In the genomic region with DNA sequence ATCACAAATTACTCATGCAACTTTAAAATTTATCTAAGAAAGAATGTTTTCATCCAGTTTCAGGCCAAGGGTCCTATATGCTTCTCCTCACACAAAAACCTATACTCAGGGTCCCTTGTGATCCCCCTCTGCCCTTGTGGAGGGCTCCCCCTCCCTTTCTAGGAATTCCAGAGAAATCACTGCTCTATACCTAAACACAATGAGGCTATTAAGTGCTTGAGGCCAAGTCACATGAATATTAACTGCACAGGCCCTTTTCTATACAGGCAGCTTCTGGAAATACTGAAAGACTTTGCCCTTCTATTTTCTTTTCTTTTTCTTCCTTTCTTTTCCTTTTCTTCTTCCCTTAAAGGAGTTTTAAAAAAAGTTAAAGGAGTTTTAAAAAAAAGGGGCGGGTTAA, we compare ENCODE assay signal across 27 cellular contexts. TPM values are rescaled to one million over a fixed set of nuclear protein-coding genes. Genes with fewer than 3 reads are reported as not detected.
"Had no signal": no experiment of that assay in that cellular context is flagged by ENCODE, and none has a peak within 500 bp of the region (broad histone marks: within the 10 kb centered on the region; RNA-seq: fewer than 3 reads in every experiment).

No MANE protein-coding gene starts in this region.

- H3K4me1 Mint-ChIP-seq: activated T-helper 17 cell treated with anti-CD3 and anti-CD28 coated beads, Interleukin-2, amount 50 U/mL, for 72 hours had no signal

- H3K27me3 Mint-ChIP-seq: activated CD4-positive, alpha-beta T cell treated with anti-CD3 and anti-CD28 coated beads, Interleukin-2, amount 10 ng/mL, durations not matched to agents 24 days and 14 days; activated CD8-positive, alpha-beta T cell treated with anti-CD3 and anti-CD28 coated beads for 36 hours; activated naive CD4-positive, alpha-beta T cell treated with anti-CD3 and anti-CD28 coated beads, Interleukin-2, amount 50 U/mL, for 24 hours; activated naive CD8-positive, alpha-beta T cell treated with anti-CD3 and anti-CD28 coated beads, Interleukin-2, amount 10 ng/mL, durations not matched to agents 7 days and 5 days; activated T-helper 17 cell treated with anti-CD3 and anti-CD28 coated beads, Interleukin-2, amount 50 U/mL, for 72 hours had no signal

- DNase-seq: activated CD4-positive, alpha-beta T cell treated with anti-CD3 and anti-CD28 coated beads, Interleukin-2, amount 10 ng/mL, durations not matched to agents 24 days and 14 days; activated CD4-positive, alpha-beta T cell treated with anti-CD3 and anti-CD28 coated beads, Interleukin-2, amount 50 U/mL, for 4 hours; activated CD8-positive, alpha-beta T cell treated with anti-CD3 and anti-CD28 coated beads for 36 hours; activated effector memory CD4-positive, alpha-beta T cell treated with anti-CD3 and anti-CD28 coated beads, Interleukin-2, amount 50 U/mL, for 16 hours; activated naive CD4-positive, alpha-beta T cell; activated naive CD8-positive, alpha-beta T cell treated with anti-CD3 and anti-CD28 coated beads, Interleukin-2, amount 10 ng/mL, durations not matched to agents 7 days and 5 days; activated T-cell treated with anti-CD3 and anti-CD28 coated beads, Interleukin-2, amount 50 U/mL, for 1 hour; activated T-cell treated with anti-CD3 and anti-CD28 coated beads, Interleukin-2, amount 50 U/mL, for 72 hours; amygdala; cerebellar nuclear complex; Karpas-422; KBM-7; NCI-H1105; NCI-H1417 treated with DMSO at 0.1 percent for 48 hours; NCI-H187 treated with DMSO at 0.1 percent for 48 hours; NCI-H2081; NCI-H345; NCI-H524 treated with DMSO at 0.1 percent for 48 hours; NK-92 treated with Interleukin-12 subunit alpha and Interleukin-12 subunit beta, amount 100 ng/mL, for 24 hours; SHP77; SJCRH30; SK-N-SH had no signal

- H3K9me3 Mint-ChIP-seq: activated CD4-positive, alpha-beta T cell treated with anti-CD3 and anti-CD28 coated beads, Interleukin-2, amount 10 ng/mL, durations not matched to agents 24 days and 14 days; T-helper 1 cell treated with Interleukin-12 subunit alpha and Interleukin-12 subunit beta and Interleukin-4 antibody, amounts not matched to agents 30 μg/mL and 1 μg/mL, for 36 hours; T-helper 2 cell treated with Interferon-gamma antibody and Interleukin-4, amounts not matched to agents 5 μg/mL and 100 μg/mL, for 36 hours had no signal

- H3K4me3 Mint-ChIP-seq: activated CD4-positive, alpha-beta T cell treated with anti-CD3 and anti-CD28 coated beads, Interleukin-2, amount 10 ng/mL, durations not matched to agents 24 days and 14 days; activated CD8-positive, alpha-beta T cell treated with anti-CD3 and anti-CD28 coated beads for 36 hours; activated naive CD4-positive, alpha-beta T cell treated with anti-CD3 and anti-CD28 coated beads, Interleukin-2, amount 50 U/mL, for 24 hours; activated naive CD8-positive, alpha-beta T cell treated with anti-CD3 and anti-CD28 coated beads, Interleukin-2, amount 10 ng/mL, durations not matched to agents 7 days and 5 days; activated T-cell treated with anti-CD3 and anti-CD28 coated beads, Interleukin-2, amount 50 U/mL, for 72 hours; activated T-helper 17 cell treated with anti-CD3 and anti-CD28 coated beads, Interleukin-2, amount 50 U/mL, for 72 hours; T-helper 1 cell treated with Interleukin-12 subunit alpha and Interleukin-12 subunit beta and Interleukin-4 antibody, amounts not matched to agents 30 μg/mL and 1 μg/mL, for 36 hours; T-helper 2 cell treated with Interferon-gamma antibody and Interleukin-4, amounts not matched to agents 5 μg/mL and 100 μg/mL, for 36 hours had no signal

- H3K27ac Mint-ChIP-seq: activated CD4-positive, alpha-beta T cell treated with anti-CD3 and anti-CD28 coated beads, Interleukin-2, amount 10 ng/mL, durations not matched to agents 24 days and 14 days; activated CD8-positive, alpha-beta T cell treated with anti-CD3 and anti-CD28 coated beads for 36 hours; activated naive CD4-positive, alpha-beta T cell treated with anti-CD3 and anti-CD28 coated beads, Interleukin-2, amount 50 U/mL, for 24 hours; activated naive CD8-positive, alpha-beta T cell treated with anti-CD3 and anti-CD28 coated beads, Interleukin-2, amount 10 ng/mL, durations not matched to agents 7 days and 5 days; activated T-cell treated with anti-CD3 and anti-CD28 coated beads, Interleukin-2, amount 50 U/mL, for 72 hours; activated T-helper 17 cell treated with anti-CD3 and anti-CD28 coated beads, Interleukin-2, amount 50 U/mL, for 72 hours; T-helper 1 cell treated with Interleukin-12 subunit alpha and Interleukin-12 subunit beta and Interleukin-4 antibody, amounts not matched to agents 30 μg/mL and 1 μg/mL, for 36 hours; T-helper 2 cell treated with Interferon-gamma antibody and Interleukin-4, amounts not matched to agents 5 μg/mL and 100 μg/mL, for 36 hours had no signal

RNA-seq across cellular contexts. Expression of a gene that starts 16.6 kb away (rescaled TPM):
- total RNA-seq: OCI-LY7 had no signal
